Comparison of ENCODE assay signal across 12 cellular contexts in genomic region chr2:233152541-233152940, GRCh38.
DNase-seq lines count a peak whose midpoint lies in the region; ATAC-seq lines count a peak whose summit lies in the region.
"Had no signal": no experiment of that assay in that cellular context is flagged by ENCODE, and none has a peak within 500 bp of the region (broad histone marks: within the 10 kb centered on the region; RNA-seq: fewer than 3 reads in every experiment).

No MANE protein-coding gene starts in this region.

- H3K4me1 Mint-ChIP-seq in effector memory CD8-positive, alpha-beta T cell (ENCODE audit: low read depth in 2 of 2), result peaks cover 27 to 39% of the 10 kb centered on the region in 2 donors
- peaks cover 0 to 26% (median 25%) of the 10 kb centered on the region in 3 donors for H3K4me1 Mint-ChIP-seq in naive B cell

- H3K36me3 Mint-ChIP-seq in effector memory CD8-positive, alpha-beta T cell (ENCODE audit: insufficient read depth), result peaks cover 96% of the 10 kb centered on the region
- peaks cover 42 to 64% of the 10 kb centered on the region in 2 donors for H3K36me3 Mint-ChIP-seq in naive B cell

- DNase-seq in Daoy (ENCODE audit: low read depth) (peak; percentile 44), NCI-H1092 treated with DMSO at 0.1 percent for 48 hours (lab: John Stamatoyannopoulos, UW) (peak; percentile 74), naive B cell (no peak), iPS-NIHi7 (ENCODE audit: extremely low spot score) (no peak), HCEC 1CT (no peak), SIG-M5 (lab: John Stamatoyannopoulos, UW) (no peak)
- DNase-seq in effector memory CD8-positive, alpha-beta T cell, result no peak
- DNase-seq in stimulated activated CD4-positive, alpha-beta T cell treated with anti-CD3 and anti-CD28 coated beads, Interleukin-12 subunit alpha, Interleukin-12 subunit beta, amount 100 ng/mL, for 4 hours, result no peak
- DNase-seq: effector CD8-positive, alpha-beta T cell; GF-D8; NCI-H2171; SW 1271 had no signal

- ATAC-seq in effector memory CD8-positive, alpha-beta T cell (replicated peaks), result no peak
- ATAC-seq in naive B cell (ENCODE audit: low read depth in 2 of 2), result no peak

- H3K9me3 Mint-ChIP-seq in effector memory CD8-positive, alpha-beta T cell, result no peaks in the 10 kb centered on the region
- H3K9me3 Mint-ChIP-seq in naive B cell, result no peaks in the 10 kb centered on the region

- no peak overlapping the region for H3K4me3 Mint-ChIP-seq in effector memory CD8-positive, alpha-beta T cell
- H3K4me3 Mint-ChIP-seq in naive B cell, result no peak overlapping the region

- H3K27me3 Mint-ChIP-seq in effector memory CD8-positive, alpha-beta T cell, result no peaks in the 10 kb centered on the region
- H3K27me3 Mint-ChIP-seq in naive B cell, result no peaks in the 10 kb centered on the region

- peak overlapping the region; percentile 78 to 82 for H3K27ac Mint-ChIP-seq in effector memory CD8-positive, alpha-beta T cell
- peak overlapping the region; percentile 70 to 85 (median 82) for H3K27ac Mint-ChIP-seq in naive B cell

Comparison
In these comparisons a context has a peak if more than half of its experiments do, and no peak if none do; other contexts are left out.
1. DNase-seq: peak in Daoy (single experiment) and NCI-H1092 treated with DMSO at 0.1 percent for 48 hours (single experiment); none in effector memory CD8-positive, alpha-beta T cell (0 of 3), naive B cell (single experiment), iPS-NIHi7 (single experiment), HCEC 1CT (single experiment), stimulated activated CD4-positive, alpha-beta T cell treated with anti-CD3 and anti-CD28 coated beads, Interleukin-12 subunit alpha, Interleukin-12 subunit beta, amount 100 ng/mL, for 4 hours (single experiment) and SIG-M5 (single experiment).